In the genomic region with DNA sequence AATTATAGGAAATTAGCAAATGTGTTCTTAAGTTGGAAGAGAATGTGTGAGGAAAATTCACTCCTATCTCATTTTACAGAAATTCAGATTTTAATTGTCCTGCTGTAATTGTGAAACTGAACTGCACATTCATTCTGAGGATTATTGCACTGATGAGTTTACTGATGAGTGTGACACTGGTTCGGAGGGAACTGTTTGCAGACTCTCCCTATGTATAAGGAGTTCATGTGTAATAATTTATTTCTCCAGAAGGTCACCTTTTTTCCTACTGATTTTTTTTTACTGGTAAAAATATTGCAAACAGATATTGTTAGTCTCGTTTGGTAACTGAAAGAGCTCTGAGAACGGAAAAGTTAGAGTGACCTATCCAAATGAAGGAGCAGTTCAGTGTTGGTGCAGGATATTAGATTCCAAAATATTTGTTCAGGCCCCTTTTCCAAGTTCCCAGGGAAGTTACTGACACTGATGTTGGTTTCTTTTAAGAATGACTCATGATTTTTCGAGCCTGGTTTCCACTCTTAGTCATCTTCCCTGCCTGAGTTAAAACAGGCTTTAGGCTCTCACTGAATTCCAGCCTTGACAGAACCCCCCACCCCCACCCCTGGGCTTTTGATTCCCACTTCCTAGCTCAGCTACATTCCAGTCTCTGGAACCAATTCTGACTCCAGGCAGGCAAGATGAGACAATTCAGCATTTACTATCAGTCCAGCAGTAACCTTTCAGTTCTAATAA, we compare ENCODE assay signal across 8 cellular contexts. TPM values are rescaled to one million over a fixed set of nuclear protein-coding genes. Genes with fewer than 3 reads are reported as not detected.
A peak's percentile ranks its signal among the peaks of the same experiment; 100 is the strongest.
DNase-seq lines count a peak whose midpoint lies in the region; ATAC-seq and TF ChIP-seq lines count a peak whose summit lies in the region.

No MANE protein-coding gene starts in this region.

- peaks cover 0 to 59% (median 56%) of the 10 kb centered on the region in 4 donors for H3K4me1 ChIP-seq in sigmoid colon

- peak overlapping the region; percentile 85 to 89 (median 87) for H3K27ac ChIP-seq in sigmoid colon

- H3K9me3 Mint-ChIP-seq in activated naive CD8-positive, alpha-beta T cell treated with anti-CD3 and anti-CD28 coated beads for 36 hours = peaks cover 6% of the 10 kb centered on the region
- H3K9me3 Mint-ChIP-seq in stimulated activated naive B cell treated with anti-CD40 and anti-IgM and Interleukin-4, amounts not matched to agents 10 μg/mL and 1 μg/mL and 100 μg/mL, for 72 hours = peaks cover 0 to 2% of the 10 kb centered on the region in 2 donors

- H3K27me3 Mint-ChIP-seq in activated naive CD8-positive, alpha-beta T cell treated with anti-CD3 and anti-CD28 coated beads for 36 hours = no peaks in the 10 kb centered on the region
- no peaks in the 10 kb centered on the region for H3K27me3 Mint-ChIP-seq in stimulated activated naive B cell treated with anti-CD40 and anti-IgM and Interleukin-4, amounts not matched to agents 10 μg/mL and 1 μg/mL and 100 μg/mL, for 72 hours

- peak; percentile 2 to 83 (median 57) for TF ChIP-seq EP300 in sigmoid colon (IDR thresholded peaks at IDR 0.05)

- H3K4me1 Mint-ChIP-seq in activated naive CD8-positive, alpha-beta T cell treated with anti-CD3 and anti-CD28 coated beads for 36 hours = peaks cover 45% of the 10 kb centered on the region
- H3K4me1 Mint-ChIP-seq in stimulated activated naive B cell treated with anti-CD40 and anti-IgM and Interleukin-4, amounts not matched to agents 10 μg/mL and 1 μg/mL and 100 μg/mL, for 72 hours = peaks cover 11 to 38% of the 10 kb centered on the region in 2 donors

- H3K4me3 ChIP-seq in GM12865 (ENCODE audit: low read depth, low read length) = peak overlapping the region; percentile 35
- H3K4me3 ChIP-seq in sigmoid colon = no peak overlapping the region

- H3K27me3 ChIP-seq in sigmoid colon = no peaks in the 10 kb centered on the region

- peak overlapping the region; percentile 24 for H3K4me3 Mint-ChIP-seq in activated naive CD8-positive, alpha-beta T cell treated with anti-CD3 and anti-CD28 coated beads for 36 hours
- no peak overlapping the region for H3K4me3 Mint-ChIP-seq in stimulated activated naive B cell treated with anti-CD40 and anti-IgM and Interleukin-4, amounts not matched to agents 10 μg/mL and 1 μg/mL and 100 μg/mL, for 72 hours

- H3K36me3 Mint-ChIP-seq in activated naive CD8-positive, alpha-beta T cell treated with anti-CD3 and anti-CD28 coated beads for 36 hours = peaks cover 30% of the 10 kb centered on the region
- peaks cover 1 to 10% of the 10 kb centered on the region in 2 donors for H3K36me3 Mint-ChIP-seq in stimulated activated naive B cell treated with anti-CD40 and anti-IgM and Interleukin-4, amounts not matched to agents 10 μg/mL and 1 μg/mL and 100 μg/mL, for 72 hours

- 57 to 63% methylated on average over 4 of the region's 4 CpGs for WGBS in sigmoid colon, 2 donors

- no peaks in the 10 kb centered on the region for H3K9me3 ChIP-seq in sigmoid colon

- peak overlapping the region; percentile 75 for H3K27ac Mint-ChIP-seq in activated naive CD8-positive, alpha-beta T cell treated with anti-CD3 and anti-CD28 coated beads for 36 hours
- no peak overlapping the region for H3K27ac Mint-ChIP-seq in stimulated activated naive B cell treated with anti-CD40 and anti-IgM and Interleukin-4, amounts not matched to agents 10 μg/mL and 1 μg/mL and 100 μg/mL, for 72 hours

- no peaks in the 10 kb centered on the region for H3K36me3 ChIP-seq in sigmoid colon

- DNase-seq in GM12865 (ENCODE audit: low read depth) = peak; percentile 40
- DNase-seq in activated naive CD8-positive, alpha-beta T cell treated with anti-CD3 and anti-CD28 coated beads for 36 hours = no peak
- DNase-seq in left ventricle myocardium superior = no peak
- DNase-seq in sigmoid colon = peak; percentile 71
- DNase-seq in posterior vena cava (ENCODE audit: low spot score) = no peak
- no peak for DNase-seq in NCI-H146 treated with DMSO at 0.1 percent for 48 hours (lab: John Stamatoyannopoulos, UW; ENCODE audit: unreplicated experiment)
- no peak for DNase-seq in stimulated activated naive B cell treated with anti-CD40 and anti-IgM and Interleukin-4, amounts not matched to agents 10 μg/mL and 1 μg/mL and 100 μg/mL, for 72 hours

- no peak for TF ChIP-seq POLR2A in sigmoid colon (IDR thresholded peaks at IDR 0.05)

- ATAC-seq in HG03520 (IDR thresholded peaks at IDR 0.05; ENCODE audit: unreplicated experiment) (peak; percentile 53), left ventricle myocardium superior (peak; percentile 87)
- no peak for ATAC-seq in stimulated activated naive B cell treated with anti-CD40 and anti-IgM and Interleukin-4, amounts not matched to agents 10 μg/mL and 1 μg/mL and 100 μg/mL, for 72 hours (replicated peaks)

- TF ChIP-seq CTCF in GM12865 (IDR thresholded peaks at IDR 0.05; ENCODE audit: insufficient read depth, low read depth, low read length, missing control alignments) (no peak), sigmoid colon (IDR thresholded peaks at IDR 0.05) (no peak)

- intact Hi-C loops in left ventricle myocardium superior (cut with micrococcal nuclease) = no loop called here
- intact Hi-C loops in sigmoid colon (cut with DNase I) = loop anchor here (5.0 kb wide), 2 partner anchors 73 to 493 kb away; a partner anchor contains a TSS
- intact Hi-C loops in posterior vena cava (cut with DNase I) = no loop called here

RNA-seq across cellular contexts. Expression of a gene that starts 18.4 kb away (rescaled TPM):
- 10 to 100 TPM; 12.1 to 12.6 TPM for total RNA-seq in activated naive CD8-positive, alpha-beta T cell treated with anti-CD3 and anti-CD28 coated beads for 36 hours
- 44.9 TPM for total RNA-seq in left ventricle myocardium superior
- 100 to 1,000 TPM in 2 of 4 donors, 10 to 100 TPM in 2; 98.5 to 107 (median 103) TPM for total RNA-seq in sigmoid colon
- polyA plus RNA-seq in sigmoid colon = 1 to 10 TPM; 1.2 to 9.6 (median 3.6) TPM
- 10 to 100 TPM; 74.8 to 76.6 TPM for total RNA-seq in posterior vena cava

Comparison
In these comparisons a context has a peak if more than half of its experiments do, and no peak if none do; other contexts are left out.
1. DNase-seq: peak in GM12865 (single experiment) and sigmoid colon (single experiment); none in activated naive CD8-positive, alpha-beta T cell treated with anti-CD3 and anti-CD28 coated beads for 36 hours (single experiment), left ventricle myocardium superior (single experiment), posterior vena cava (single experiment), NCI-H146 treated with DMSO at 0.1 percent for 48 hours (single experiment) and stimulated activated naive B cell treated with anti-CD40 and anti-IgM and Interleukin-4, amounts not matched to agents 10 μg/mL and 1 μg/mL and 100 μg/mL, for 72 hours (single experiment).
2. ATAC-seq: peak in HG03520 (single experiment) and left ventricle myocardium superior (single experiment); none in stimulated activated naive B cell treated with anti-CD40 and anti-IgM and Interleukin-4, amounts not matched to agents 10 μg/mL and 1 μg/mL and 100 μg/mL, for 72 hours (0 of 2).